In genomic region chr12:53159195-53159834, GRCh38 we compare ENCODE assay signal across 8 cellular contexts. TPM values are rescaled to one million over a fixed set of nuclear protein-coding genes. Genes with fewer than 3 reads are reported as not detected.
A peak's percentile ranks its signal among the peaks of the same experiment; 100 is the strongest.
DNase-seq lines count a peak whose midpoint lies in the region; ATAC-seq and TF ChIP-seq lines count a peak whose summit lies in the region.

No MANE protein-coding gene starts in this region.

- H3K36me3 ChIP-seq in RWPE2 (ENCODE audit: low read depth) (no peaks in the 10 kb centered on the region), neutrophil (peaks cover 38% of the 10 kb centered on the region)

- H3K4me3 ChIP-seq in RWPE2 (ENCODE audit: severe bottlenecking) (no peak overlapping the region), fibroblast of villous mesenchyme (ENCODE audit: low read depth, low read length) (no peak overlapping the region), neutrophil (ENCODE audit: low read depth in 1 of 2, low read length in 1 of 2) (no peak overlapping the region)

- DNase-seq in COLO668 (lab: John Stamatoyannopoulos, UW; ENCODE audit: unreplicated experiment) (peak; percentile 60), M059J (ENCODE audit: low read depth) (peak; percentile 65), RWPE2 (ENCODE audit: low spot score) (no peak), fibroblast of villous mesenchyme (ENCODE audit: low read depth) (peak; percentile 75), substantia nigra (lab: John Stamatoyannopoulos, UW) (peak in 46 of 49 donors; percentile 7 to 84 (median 60))
- DNase-seq in activated T-helper 1 cell treated with anti-CD3 and anti-CD28 coated beads, Interleukin-2, amount 50 U/mL, for 16 hours (ENCODE audit: low read depth in 1 of 2, low spot score in 1 of 2), result peak; percentile 82 to 86

- H3K27ac ChIP-seq in RWPE2 (ENCODE audit: poor library complexity, severe bottlenecking), result no peak overlapping the region
- H3K27ac ChIP-seq in neutrophil, result no peak overlapping the region
- no peak overlapping the region for H3K27ac ChIP-seq in substantia nigra (ENCODE audit: low read depth, low read length, poor library complexity, severe bottlenecking)

- H3K4me1 ChIP-seq in RWPE2 (ENCODE audit: insufficient read depth, poor library complexity, severe bottlenecking) (no peaks in the 10 kb centered on the region), neutrophil (ENCODE audit: control insufficient read depth in 1 of 2, insufficient read depth in 1 of 2, low read depth in 1 of 2, low read length in 1 of 2) (no peaks in the 10 kb centered on the region)

- no peaks in the 10 kb centered on the region for H3K9me3 ChIP-seq in RWPE2 (ENCODE audit: severe bottlenecking)
- no peaks in the 10 kb centered on the region for H3K9me3 ChIP-seq in neutrophil

- TF ChIP-seq CTCF in RWPE2 (IDR thresholded peaks at IDR 0.05; ENCODE audit: poor library complexity, severe bottlenecking) (peak; percentile 85), fibroblast of villous mesenchyme (IDR thresholded peaks at IDR 0.05; ENCODE audit: insufficient read depth, low read depth, low read length) (peak; percentile 99), neutrophil (IDR thresholded peaks at IDR 0.05) (peak; percentile 95)

- peak; percentile 62 for ATAC-seq in GM21526 (IDR thresholded peaks at IDR 0.05; ENCODE audit: low FRiP score, unreplicated experiment)
- ATAC-seq in RWPE2 (ENCODE audit: low read depth), result peak; percentile 76

- H3K27me3 ChIP-seq in RWPE2 (ENCODE audit: insufficient read depth, poor library complexity, severe bottlenecking) (no peaks in the 10 kb centered on the region), neutrophil (no peaks in the 10 kb centered on the region)

RNA-seq across cellular contexts. Expression of gene ZNF740, which starts 21.2 kb away (rescaled TPM):
- total RNA-seq in M059J (2014; rRNA removed; shearing (Covaris generic)), result 9.5 and 11.7 TPM in 2 replicates
- total RNA-seq in fibroblast of villous mesenchyme, result 10.6 and 10.8 TPM in 2 replicates

RNA-seq across cellular contexts. Expression of gene CSAD, which starts 21.4 kb away (rescaled TPM):
- total RNA-seq in M059J (2014; rRNA removed; shearing (Covaris generic)), result 0.89 and 2.6 TPM in 2 replicates
- total RNA-seq in fibroblast of villous mesenchyme, result 5.5 and 7.8 TPM in 2 replicates

RNA-seq across cellular contexts. Expression of gene ITGB7, which starts 47.7 kb away (rescaled TPM):
- not detected in 2 replicates for total RNA-seq in M059J (2014; rRNA removed; shearing (Covaris generic))
- total RNA-seq in fibroblast of villous mesenchyme, result under 0.01 TPM in 1 of 2 replicates, not detected in the other

RNA-seq across cellular contexts. Expression of gene SOAT2, which starts 56.0 kb away (rescaled TPM):
- total RNA-seq in M059J (2014; rRNA removed; shearing (Covaris generic)), result 0.22 TPM in 1 of 2 replicates, not detected in the other
- total RNA-seq in fibroblast of villous mesenchyme, result not detected in 2 replicates
